In the genomic region with DNA sequence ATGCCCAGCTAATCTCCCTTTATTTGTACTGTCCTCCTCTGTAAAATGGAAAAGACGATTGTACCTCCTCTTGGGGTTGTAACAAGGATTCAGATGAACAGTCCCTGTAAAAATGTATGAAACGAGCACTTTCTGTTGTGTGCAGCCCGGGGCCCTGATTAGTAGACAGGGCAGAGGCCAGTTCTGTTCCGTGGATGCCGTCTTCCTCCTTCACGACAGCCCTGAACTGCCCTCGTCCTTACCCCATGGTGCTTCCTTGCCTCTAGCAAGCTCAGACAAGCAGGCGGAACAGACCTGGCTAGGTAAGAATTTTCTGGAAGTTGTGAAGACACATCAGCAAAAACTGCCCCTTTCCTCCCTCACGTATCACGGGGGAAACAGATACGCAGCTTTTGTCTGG, we compare ENCODE assay signal across 1 cellular context.
TF ChIP-seq lines count a peak whose summit lies in the region.

No MANE protein-coding gene starts in this region.

TF ChIP-seq in IMR-90, 13 proteins besides CTCF, POLR2A, EP300 and RAD21:
- TF ChIP-seq FOS (IDR thresholded peaks at IDR 0.05; ENCODE audit: low read depth, low read length) (no peak), RFX5 (IDR thresholded peaks at IDR 0.05; ENCODE audit: low read depth, low read length) (no peak), MAFK (IDR thresholded peaks at IDR 0.05; ENCODE audit: low read depth, low read length) (no peak), CEBPB (IDR thresholded peaks at IDR 0.05; ENCODE audit: low read depth, low read length) (no peak), MXI1 (IDR thresholded peaks at IDR 0.05; ENCODE audit: borderline replicate concordance, low read depth, low read length) (no peak), NFE2L2 (IDR thresholded peaks at IDR 0.05; ENCODE audit: low read depth, low read length) (no peak), MAZ (IDR thresholded peaks at IDR 0.05; ENCODE audit: borderline replicate concordance, low read depth, low read length) (no peak), SMC3 (IDR thresholded peaks at IDR 0.05; ENCODE audit: low read depth, low read length) (no peak), BHLHE40 (IDR thresholded peaks at IDR 0.05; ENCODE audit: low read depth, low read length) (no peak), RCOR1 (IDR thresholded peaks at IDR 0.05; ENCODE audit: insufficient replicate concordance, low read length) (no peak), CHD1 (IDR thresholded peaks at IDR 0.05; ENCODE audit: low read depth, low read length) (no peak)
- TF ChIP-seq, protein P1, sequence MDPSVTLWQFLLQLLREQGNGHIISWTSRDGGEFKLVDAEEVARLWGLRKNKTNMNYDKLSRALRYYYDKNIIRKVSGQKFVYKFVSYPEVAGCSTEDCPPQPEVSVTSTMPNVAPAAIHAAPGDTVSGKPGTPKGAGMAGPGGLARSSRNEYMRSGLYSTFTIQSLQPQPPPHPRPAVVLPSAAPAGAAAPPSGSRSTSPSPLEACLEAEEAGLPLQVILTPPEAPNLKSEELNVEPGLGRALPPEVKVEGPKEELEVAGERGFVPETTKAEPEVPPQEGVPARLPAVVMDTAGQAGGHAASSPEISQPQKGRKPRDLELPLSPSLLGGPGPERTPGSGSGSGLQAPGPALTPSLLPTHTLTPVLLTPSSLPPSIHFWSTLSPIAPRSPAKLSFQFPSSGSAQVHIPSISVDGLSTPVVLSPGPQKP (IDR thresholded peaks at IDR 0.05; ENCODE audit: borderline replicate concordance, low read depth, low read length) = no peak
- TF ChIP-seq, protein P2, sequence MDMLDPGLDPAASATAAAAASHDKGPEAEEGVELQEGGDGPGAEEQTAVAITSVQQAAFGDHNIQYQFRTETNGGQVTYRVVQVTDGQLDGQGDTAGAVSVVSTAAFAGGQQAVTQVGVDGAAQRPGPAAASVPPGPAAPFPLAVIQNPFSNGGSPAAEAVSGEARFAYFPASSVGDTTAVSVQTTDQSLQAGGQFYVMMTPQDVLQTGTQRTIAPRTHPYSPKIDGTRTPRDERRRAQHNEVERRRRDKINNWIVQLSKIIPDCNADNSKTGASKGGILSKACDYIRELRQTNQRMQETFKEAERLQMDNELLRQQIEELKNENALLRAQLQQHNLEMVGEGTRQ (IDR thresholded peaks at IDR 0.05; ENCODE audit: low read depth, low read length) = no peak
